Comparison of ENCODE assay signal across 8 cellular contexts in genomic region chr14:35406090-35406489, GRCh38. TPM values are rescaled to one million over a fixed set of nuclear protein-coding genes. Genes with fewer than 3 reads are reported as not detected.
DNase-seq lines count a peak whose midpoint lies in the region; ATAC-seq and TF ChIP-seq lines count a peak whose summit lies in the region.

No MANE protein-coding gene starts in this region.

- no peak overlapping the region for H3K4me3 ChIP-seq in cardiac muscle cell
- peak overlapping the region; percentile 98 for H3K4me3 ChIP-seq in urinary bladder (ENCODE audit: low read depth, low read length)

- H3K4me3 Mint-ChIP-seq in brain (peak overlapping the region; percentile 78 to 96 (median 94)), naive B cell (peak overlapping the region; percentile 91 to 96 (median 94))

- H3K36me3 Mint-ChIP-seq in brain = peaks cover 26% of the 10 kb centered on the region
- H3K36me3 Mint-ChIP-seq in naive B cell = peaks cover 9 to 18% of the 10 kb centered on the region in 2 donors

- H3K27ac ChIP-seq in cardiac muscle cell (peak overlapping the region; percentile 94), urinary bladder (ENCODE audit: low read depth) (no peak overlapping the region), RWPE1 (no peak overlapping the region)

- H3K27me3 Mint-ChIP-seq in brain = peaks cover 3% of the 10 kb centered on the region
- H3K27me3 Mint-ChIP-seq in naive B cell = no peaks in the 10 kb centered on the region

- H3K4me1 ChIP-seq in cardiac muscle cell (ENCODE audit: low read depth) (peaks cover 34% of the 10 kb centered on the region), urinary bladder (ENCODE audit: insufficient read depth) (peaks cover 2% of the 10 kb centered on the region)

- no peaks in the 10 kb centered on the region for H3K9me3 ChIP-seq in cardiac muscle cell (ENCODE audit: low read depth)

- no peaks in the 10 kb centered on the region for H3K27me3 ChIP-seq in cardiac muscle cell

- intact Hi-C loops in Right ventricle myocardium inferior (cut with DNase I) = loop anchor here (2.0 kb wide), 1 partner anchor 143 kb away; no protein-coding TSS in a partner anchor

- CTCF ChIA-PET in RWPE1 (lab: Yijun Ruan, JAX) = interaction anchor here (0.7 to 1.5 kb wide), 3 partner anchors 17 to 254 kb away, joined by 3 to 4 read pairs (median 3); no protein-coding TSS in a partner anchor

- no peaks in the 10 kb centered on the region for H3K9me3 Mint-ChIP-seq in brain
- H3K9me3 Mint-ChIP-seq in naive B cell = no peaks in the 10 kb centered on the region

- no peak for DNase-seq in cardiac muscle cell (ENCODE audit: low read depth in 1 of 2, low spot score in 1 of 2)
- no peak for DNase-seq in Right ventricle myocardium inferior (ENCODE audit: missing footprints)
- no peak for DNase-seq in naive B cell
- no peak for DNase-seq in stimulated activated CD4-positive, alpha-beta T cell treated with anti-CD3 and anti-CD28 coated beads, Interleukin-2, amount 100 ng/mL, for 48 hours
- DNase-seq in RWPE1 (ENCODE audit: low spot score) = no peak
- no peak for DNase-seq in D341Med (ENCODE audit: low spot score)

- TF ChIP-seq CTCF in cardiac muscle cell (IDR thresholded peaks at IDR 0.05; ENCODE audit: low read depth, low read length) = no peak
- TF ChIP-seq CTCF in brain (conservative IDR thresholded peaks at IDR 0.05) = no peak
- TF ChIP-seq CTCF in RWPE1 (conservative IDR thresholded peaks at IDR 0.05; ENCODE audit: low read depth) = no peak

- ATAC-seq in Right ventricle myocardium inferior (no peak), naive B cell (ENCODE audit: low read depth in 2 of 2) (no peak)

- POLR2A ChIA-PET in RWPE1 (lab: Yijun Ruan, JAX; ENCODE audit: low non-redundant PET) = no interaction called here

- H3K4me1 Mint-ChIP-seq in brain (peaks cover 50% of the 10 kb centered on the region), naive B cell (peaks cover 37 to 54% (median 52%) of the 10 kb centered on the region in 3 donors)

- peak overlapping the region; percentile 60 to 99 (median 98) for H3K27ac Mint-ChIP-seq in brain
- peak overlapping the region in 5 of 6 donors; percentile 89 to 100 (median 98) for H3K27ac Mint-ChIP-seq in naive B cell

- H3K36me3 ChIP-seq in cardiac muscle cell = peaks cover 16% of the 10 kb centered on the region
- peaks cover 12% of the 10 kb centered on the region for H3K36me3 ChIP-seq in urinary bladder (ENCODE audit: insufficient read depth)

- WGBS in urinary bladder = 70% methylated on average over 2 of the region's 2 CpGs

RNA-seq across cellular contexts. Expression of gene NFKBIA, which starts 1.5 kb away (rescaled TPM):
- total RNA-seq in cardiac muscle cell (99.6 and 148 TPM in 2 replicates), Right ventricle myocardium inferior (83.0 TPM), urinary bladder (105 TPM)
- polyA plus RNA-seq in cardiac muscle cell (64.1 and 79.1 TPM in 2 replicates), brain (ENCODE audit: insufficient read depth, low read depth, low replicate concordance) (50.4 TPM), naive B cell (ENCODE audit: low read depth in 6 of 6) (1,000 to 10,000 TPM in 2 of 6 donors, 100 to 1,000 TPM in 4; 570 to 1,223 (median 765) TPM), urinary bladder (202 TPM)
